In the genomic region with DNA sequence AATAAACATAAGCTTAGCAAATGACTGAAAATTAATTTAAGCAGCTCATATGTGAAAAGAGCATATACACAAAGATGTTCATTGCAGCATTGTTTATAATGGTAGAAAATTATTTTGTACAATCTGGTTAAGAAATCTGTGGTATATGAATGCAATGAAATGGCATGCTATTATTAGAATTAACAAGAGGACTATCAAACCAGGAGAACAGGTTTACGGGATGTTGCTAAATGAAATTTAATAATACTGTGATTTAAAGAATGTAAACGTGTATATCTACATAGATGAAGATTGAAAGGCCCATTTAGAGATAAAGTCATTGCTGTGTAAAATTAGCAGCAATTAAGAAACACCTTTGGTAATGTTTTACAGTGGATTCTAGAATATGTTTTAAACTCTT, we compare ENCODE assay signal across 33 cellular contexts.
"Had no signal": no experiment of that assay in that cellular context is flagged by ENCODE, and none has a peak within 500 bp of the region (broad histone marks: within the 10 kb centered on the region; RNA-seq: fewer than 3 reads in every experiment).

No MANE protein-coding gene starts in this region.

- FAIRE-seq: astrocyte, TTC549 had no signal

- H3K9me3 ChIP-seq: adrenal gland had no signal

- H3K27me3 ChIP-seq: adrenal gland, brain microvascular endothelial cell, breast epithelium had no signal

- DNase-seq: activated B cell treated with CpG ODN at 0.5 μM for 24 hours; activated CD4-positive, alpha-beta memory T cell treated with anti-CD3 and anti-CD28 coated beads for 36 hours; activated CD4-positive, alpha-beta T cell treated with anti-CD3 and anti-CD28 coated beads for 4 hours; activated CD4-positive, alpha-beta T cell treated with anti-CD3 and anti-CD28 coated beads, Interleukin-2, amount 10 ng/mL, durations not matched to agents 24 days and 14 days; activated CD4-positive, alpha-beta T cell treated with anti-CD3 and anti-CD28 coated beads, Interleukin-2, amount 50 U/mL, for 1 hour; activated CD4-positive, alpha-beta T cell treated with anti-CD3 and anti-CD28 coated beads, Interleukin-2, amount 50 U/mL, for 4 hours; activated CD4-positive, CD25-positive, alpha-beta regulatory T cell treated with anti-CD3 and anti-CD28 coated beads, Interleukin-2, amount 50 U/mL, for 72 hours; activated CD8-positive, alpha-beta memory T cell treated with anti-CD3 and anti-CD28 coated beads, Interleukin-2, amount 50 U/mL, for 4 hours; activated CD8-positive, alpha-beta T cell treated with anti-CD3 and anti-CD28 coated beads for 36 hours; activated effector memory CD4-positive, alpha-beta T cell treated with anti-CD3 and anti-CD28 coated beads, Interleukin-2, amount 50 U/mL, for 16 hours; activated gamma-delta T cell treated with Interleukin-2 at 50 U/mL for 16 hours; activated naive CD4-positive, alpha-beta T cell; activated naive CD4-positive, alpha-beta T cell treated with anti-CD3 and anti-CD28 coated beads for 36 hours; activated naive CD4-positive, alpha-beta T cell treated with anti-CD3 and anti-CD28 coated beads, Interleukin-2, amount 50 U/mL, for 16 hours; activated naive CD8-positive, alpha-beta T cell treated with anti-CD3 and anti-CD28 coated beads for 36 hours; activated T-cell treated with anti-CD3 and anti-CD28 coated beads for 4 hours; activated T-cell treated with anti-CD3 and anti-CD28 coated beads, Interleukin-2, amount 50 U/mL, for 1 hour; activated T-cell treated with anti-CD3 and anti-CD28 coated beads, Interleukin-2, amount 50 U/mL, for 4 hours; activated T-cell treated with anti-CD3 and anti-CD28 coated beads, Interleukin-2, amount 50 U/mL, for 72 hours; amniotic stem cell; aorta; body of pancreas; brain microvascular endothelial cell; central memory CD4-positive, alpha-beta T cell; T-helper 2 cell; T-helper 9 cell had no signal

- H3K4me1 ChIP-seq: adrenal gland, body of pancreas, breast epithelium had no signal

- H3K4me3 ChIP-seq: adrenal gland, body of pancreas, breast epithelium had no signal

- ATAC-seq: activated CD8-positive, alpha-beta T cell treated with anti-CD3 and anti-CD28 coated beads for 36 hours; activated naive CD4-positive, alpha-beta T cell treated with anti-CD3 and anti-CD28 coated beads, Interleukin-2, amount 50 U/mL, for 72 hours; activated T-cell treated with anti-CD3 and anti-CD28 coated beads, Interleukin-2, amount 50 U/mL, for 4 hours; activated T-cell treated with anti-CD3 and anti-CD28 coated beads, Interleukin-2, amount 50 U/mL, for 72 hours; activated T-helper 17 cell treated with anti-CD3 and anti-CD28 coated beads, Interleukin-2, amount 50 U/mL, for 72 hours; body of pancreas had no signal

- H3K27ac ChIP-seq: adrenal gland, body of pancreas, brain microvascular endothelial cell, breast epithelium, VCaP had no signal

- H3K36me3 ChIP-seq: adrenal gland, brain microvascular endothelial cell, breast epithelium had no signal
